Comparison of ENCODE assay signal across 17 cellular contexts in genomic region chr2:23591111-23591510, GRCh38.
"Had no signal": no experiment of that assay in that cellular context is flagged by ENCODE, and none has a peak within 500 bp of the region (broad histone marks: within the 10 kb centered on the region; RNA-seq: fewer than 3 reads in every experiment).

No MANE protein-coding gene starts in this region.

- H3K9me3 Mint-ChIP-seq: brain had no signal

- H3K4me1 ChIP-seq: uterus had no signal

- ATAC-seq: naive thymus-derived CD4-positive, alpha-beta T cell had no signal

- DNase-seq: activated CD4-positive, alpha-beta T cell treated with anti-CD3 and anti-CD28 coated beads, Interleukin-2, amount 50 U/mL, for 48 hours; activated CD4-positive, CD25-positive, alpha-beta regulatory T cell treated with anti-CD3 and anti-CD28 coated beads, Interleukin-2, amount 50 U/mL, for 72 hours; activated gamma-delta T cell; activated T-cell treated with anti-CD3 and anti-CD28 coated beads, Interleukin-2, amount 50 U/mL, for 48 hours; amygdala; naive thymus-derived CD4-positive, alpha-beta T cell; stimulated activated CD4-positive, alpha-beta T cell treated with anti-CD3 and anti-CD28 coated beads, Interleukin-4, amount 100 ng/mL, for 4 hours; T-helper 9 cell; thyroid gland; uterus had no signal

- H3K36me3 Mint-ChIP-seq: activated naive CD8-positive, alpha-beta T cell; brain had no signal

- H3K27ac ChIP-seq: hepatocyte, skin epidermis, thyroid gland had no signal

- H3K4me2 ChIP-seq: hepatocyte had no signal

- H3K9me3 ChIP-seq: thyroid gland, uterus had no signal

- H3K36me3 ChIP-seq: thyroid gland, uterus had no signal

- H3K4me3 Mint-ChIP-seq: activated naive CD8-positive, alpha-beta T cell; brain; naive thymus-derived CD4-positive, alpha-beta T cell had no signal

- H3K27me3 Mint-ChIP-seq: activated naive CD8-positive, alpha-beta T cell had no signal

- H3K27ac Mint-ChIP-seq: activated naive CD8-positive, alpha-beta T cell; naive thymus-derived CD4-positive, alpha-beta T cell had no signal

- H2AFZ ChIP-seq: hepatocyte had no signal

- H3K27me3 ChIP-seq: hepatocyte, thyroid gland, uterus had no signal

- H3K4me3 ChIP-seq: hepatocyte, lung, skin epidermis, thyroid gland, uterus had no signal

- FAIRE-seq: endometrium, frontal cortex had no signal
